In genomic region chrX:115592997-115593734, GRCh38 we compare ENCODE assay signal across 1 cellular context.
TF ChIP-seq lines count a peak whose summit lies in the region.

No MANE protein-coding gene starts in this region.

TF ChIP-seq in GM23338, 12 proteins besides CTCF, POLR2A, EP300 and RAD21 (continued from another document):
- no peak for TF ChIP-seq ZNF462 (CRISPR knock-in tag; IDR thresholded peaks at IDR 0.05)
- no peak for TF ChIP-seq JUNB (IDR thresholded peaks at IDR 0.05; ENCODE audit: unreplicated experiment)
- no peak for TF ChIP-seq ZNF331 (CRISPR knock-in tag; IDR thresholded peaks at IDR 0.05; ENCODE audit: low read depth)
- TF ChIP-seq ZNF114 (CRISPR knock-in tag; IDR thresholded peaks at IDR 0.05), result no peak
- TF ChIP-seq NANOG (IDR thresholded peaks at IDR 0.05; ENCODE audit: borderline replicate concordance), result no peak
- no peak for TF ChIP-seq POLR2AphosphoS5 (IDR thresholded peaks at IDR 0.05; ENCODE audit: low read depth)
- TF ChIP-seq STAT1 (IDR thresholded peaks at IDR 0.05; ENCODE audit: unreplicated experiment), result no peak
- TF ChIP-seq EZH2 (IDR thresholded peaks at IDR 0.05; ENCODE audit: low read depth, unreplicated experiment), result no peak
- no peak for TF ChIP-seq EZH2phosphoT487 (IDR thresholded peaks at IDR 0.05; ENCODE audit: unreplicated experiment)
- TF ChIP-seq ETS1 (IDR thresholded peaks at IDR 0.05), result no peak
